In the genomic region with DNA sequence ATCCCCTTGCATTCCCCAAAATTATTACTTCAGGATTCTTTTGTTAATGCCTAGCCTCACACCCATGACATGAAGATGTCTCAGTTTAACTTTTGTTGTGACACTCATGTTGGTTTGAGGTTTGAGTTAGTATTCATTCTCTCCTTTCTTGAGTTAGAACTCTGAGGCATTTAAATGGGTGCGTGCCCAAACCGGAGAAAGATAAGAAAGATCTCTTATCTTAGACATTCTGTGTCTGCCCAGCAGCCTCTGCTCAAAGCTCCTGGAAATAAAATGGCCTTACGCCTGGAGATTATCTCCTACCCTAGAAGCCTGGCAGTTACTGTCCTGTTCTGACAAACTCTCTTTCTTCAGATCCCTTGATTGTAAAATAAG, we compare ENCODE assay signal across 14 cellular contexts. TPM values are rescaled to one million over a fixed set of nuclear protein-coding genes. Genes with fewer than 3 reads are reported as not detected.
DNase-seq lines count a peak whose midpoint lies in the region; ATAC-seq and TF ChIP-seq lines count a peak whose summit lies in the region.
"Had no signal": no experiment of that assay in that cellular context is flagged by ENCODE, and none has a peak within 500 bp of the region (broad histone marks: within the 10 kb centered on the region; RNA-seq: fewer than 3 reads in every experiment).

No MANE protein-coding gene starts in this region.

- H3K36me3 Mint-ChIP-seq in activated T-helper 17 cell treated with anti-CD3 and anti-CD28 coated beads, Interleukin-2, amount 50 U/mL, for 72 hours (ENCODE audit: low read depth) = peaks cover 27% of the 10 kb centered on the region
- H3K36me3 Mint-ChIP-seq: IgD-negative memory B cell had no signal

- H3K27me3 Mint-ChIP-seq in activated T-helper 17 cell treated with anti-CD3 and anti-CD28 coated beads, Interleukin-2, amount 50 U/mL, for 72 hours = no peaks in the 10 kb centered on the region
- H3K27me3 Mint-ChIP-seq: effector memory CD8-positive, alpha-beta T cell; IgD-negative memory B cell had no signal

- no peak for DNase-seq in cardiac muscle cell (ENCODE audit: low read depth in 1 of 2, low spot score in 1 of 2)
- DNase-seq in Right ventricle myocardium superior = no peak
- DNase-seq in right lobe of liver = no peak
- no peak for DNase-seq in testis
- DNase-seq in T-helper 1 cell = no peak
- no peak for DNase-seq in NOMO-1 (lab: John Stamatoyannopoulos, UW; ENCODE audit: unreplicated experiment in 2 of 2)
- DNase-seq: aorta; effector memory CD8-positive, alpha-beta T cell; left colon; NCI-H1694; NCI-H748 treated with DMSO at 0.1 percent for 48 hours had no signal

- H3K36me3 ChIP-seq in cardiac muscle cell = no peaks in the 10 kb centered on the region
- H3K36me3 ChIP-seq in right lobe of liver = no peaks in the 10 kb centered on the region
- H3K36me3 ChIP-seq in testis (ENCODE audit: low read depth, missing control alignments) = no peaks in the 10 kb centered on the region

- TF ChIP-seq POLR2A in right lobe of liver (IDR thresholded peaks at IDR 0.05) = no peak
- no peak for TF ChIP-seq POLR2A in testis (IDR thresholded peaks at IDR 0.05)

- H3K4me1 ChIP-seq in cardiac muscle cell (ENCODE audit: low read depth) (peaks cover 23% of the 10 kb centered on the region), right lobe of liver (peaks cover 0 to 65% (median 12%) of the 10 kb centered on the region in 4 donors), testis (peaks cover 67% of the 10 kb centered on the region)

- WGBS in right lobe of liver (ENCODE audit: insufficient coverage, low coverage, low lambda C conversion rate, missing lambda C conversion rate) = 69% methylated on average over 3 of the region's 3 CpGs
- 56 to 83% methylated on average over 3 of the region's 3 CpGs for WGBS in testis, 2 donors

- no peak for TF ChIP-seq CTCF in cardiac muscle cell (IDR thresholded peaks at IDR 0.05; ENCODE audit: low read depth, low read length)
- TF ChIP-seq CTCF in right lobe of liver (IDR thresholded peaks at IDR 0.05) = no peak
- no peak for TF ChIP-seq CTCF in testis (IDR thresholded peaks at IDR 0.05)

- H3K27me3 ChIP-seq in cardiac muscle cell (no peaks in the 10 kb centered on the region), right lobe of liver (no peaks in the 10 kb centered on the region), testis (no peaks in the 10 kb centered on the region)

- peak overlapping the region; percentile 68 for H3K27ac ChIP-seq in cardiac muscle cell
- H3K27ac ChIP-seq in right lobe of liver = peak overlapping the region in 2 of 3 donors; percentile 38 to 44
- peak overlapping the region; percentile 70 to 82 for H3K27ac ChIP-seq in testis

- H3K9me3 ChIP-seq in cardiac muscle cell (ENCODE audit: low read depth) (no peaks in the 10 kb centered on the region), right lobe of liver (no peaks in the 10 kb centered on the region), testis (no peaks in the 10 kb centered on the region)

- no peak overlapping the region for H3K4me3 ChIP-seq in cardiac muscle cell
- H3K4me3 ChIP-seq in right lobe of liver = no peak overlapping the region
- H3K4me3 ChIP-seq in testis = no peak overlapping the region

- intact Hi-C loops in Right ventricle myocardium superior (cut with DNase I) = no loop called here
- intact Hi-C loops in right lobe of liver (cut with DNase I) = no loop called here
- intact Hi-C loops in testis (cut with DNase I; ENCODE audit: low total_unique reads) = no loop called here

- H3K9me3 Mint-ChIP-seq in activated T-helper 17 cell treated with anti-CD3 and anti-CD28 coated beads, Interleukin-2, amount 50 U/mL, for 72 hours = no peaks in the 10 kb centered on the region
- H3K9me3 Mint-ChIP-seq: effector memory CD8-positive, alpha-beta T cell; IgD-negative memory B cell had no signal

- H3K4me1 Mint-ChIP-seq in activated T-helper 17 cell treated with anti-CD3 and anti-CD28 coated beads, Interleukin-2, amount 50 U/mL, for 72 hours = peaks cover 49% of the 10 kb centered on the region

- peak overlapping the region; percentile 41 for H3K27ac Mint-ChIP-seq in activated T-helper 17 cell treated with anti-CD3 and anti-CD28 coated beads, Interleukin-2, amount 50 U/mL, for 72 hours
- H3K27ac Mint-ChIP-seq: IgD-negative memory B cell had no signal

- ATAC-seq in Right ventricle myocardium superior (ENCODE audit: poor library complexity) (no peak), right lobe of liver (no peak), HG02610 (IDR thresholded peaks at IDR 0.05; ENCODE audit: unreplicated experiment) (no peak)
- peak; percentile 38 for ATAC-seq in activated T-helper 17 cell treated with anti-CD3 and anti-CD28 coated beads, Interleukin-2, amount 50 U/mL, for 72 hours (replicated peaks)
- ATAC-seq: effector memory CD8-positive, alpha-beta T cell had no signal

- no peak overlapping the region for H3K4me3 Mint-ChIP-seq in activated T-helper 17 cell treated with anti-CD3 and anti-CD28 coated beads, Interleukin-2, amount 50 U/mL, for 72 hours

RNA-seq across cellular contexts. Expression of a gene that starts 26.3 kb away (rescaled TPM):
- 40.6 and 43.9 TPM in 2 replicates for total RNA-seq in cardiac muscle cell
- 14.2 and 17.1 TPM in 2 replicates for polyA plus RNA-seq in cardiac muscle cell
- total RNA-seq in Right ventricle myocardium superior = 19.7 TPM
- 10 to 100 TPM; 18.4 to 24.8 TPM for total RNA-seq in activated T-helper 17 cell treated with anti-CD3 and anti-CD28 coated beads, Interleukin-2, amount 50 U/mL, for 72 hours
- total RNA-seq in right lobe of liver = 10 to 100 TPM; 24.1 to 58.4 (median 32.8) TPM
- 100 to 1,000 TPM; 113 to 165 TPM for total RNA-seq in testis
- 72.4 TPM for polyA plus RNA-seq in testis (ENCODE audit: insufficient read depth, low read depth, low replicate concordance)

RNA-seq across cellular contexts. Expression of a gene that starts 55.7 kb away (rescaled TPM):
- total RNA-seq in cardiac muscle cell (10.5 and 14.2 TPM in 2 replicates), Right ventricle myocardium superior (1.7 TPM), right lobe of liver (10 to 100 TPM in 4 of 6 experiments, 1 to 10 TPM in 2; 7.1 to 29.7 (median 16.5) TPM), testis (1 to 10 TPM; 5.6 to 9.8 TPM)
- polyA plus RNA-seq in cardiac muscle cell (18.6 and 26.1 TPM in 2 replicates), testis (ENCODE audit: insufficient read depth, low read depth, low replicate concordance) (4.4 TPM)
- 10 to 100 TPM; 18.0 to 28.0 TPM for total RNA-seq in activated T-helper 17 cell treated with anti-CD3 and anti-CD28 coated beads, Interleukin-2, amount 50 U/mL, for 72 hours

RNA-seq across cellular contexts. Expression of a gene that starts 55.9 kb away (rescaled TPM):
- total RNA-seq in cardiac muscle cell = 16.3 and 24.5 TPM in 2 replicates
- polyA plus RNA-seq in cardiac muscle cell = 42.2 and 47.3 TPM in 2 replicates
- 14.1 TPM for total RNA-seq in Right ventricle myocardium superior
- total RNA-seq in activated T-helper 17 cell treated with anti-CD3 and anti-CD28 coated beads, Interleukin-2, amount 50 U/mL, for 72 hours = 10 to 100 TPM; 14.3 to 14.7 TPM
- total RNA-seq in right lobe of liver = 1 to 10 TPM; 1.1 to 3.3 (median 2.3) TPM
- total RNA-seq in testis = 10 to 100 TPM; 10.8 to 10.9 TPM
- 25.2 TPM for polyA plus RNA-seq in testis (ENCODE audit: insufficient read depth, low read depth, low replicate concordance)
